10 cellular contexts compared by ENCODE assay signal in genomic region chr22:28112548-28113043, GRCh38.
A peak's percentile ranks its signal among the peaks of the same experiment; 100 is the strongest.
DNase-seq lines count a peak whose midpoint lies in the region; ATAC-seq, FAIRE-seq and TF ChIP-seq lines count a peak whose summit lies in the region.
"Had no signal": no experiment of that assay in that cellular context is flagged by ENCODE, and none has a peak within 500 bp of the region (broad histone marks: within the 10 kb centered on the region; RNA-seq: fewer than 3 reads in every experiment).

No MANE protein-coding gene starts in this region.

- peaks cover 5% of the 10 kb centered on the region for H3K27me3 Mint-ChIP-seq in nephron progenitor cell (ENCODE audit: low read depth, poor library complexity)
- H3K27me3 Mint-ChIP-seq: naive B cell had no signal

- peak; percentile 43 for TF ChIP-seq CTCF in GM06990 (IDR thresholded peaks at IDR 0.05; ENCODE audit: insufficient read depth, low read length, poor library complexity, severe bottlenecking)
- peak; percentile 38 to 42 for TF ChIP-seq CTCF in endothelial cell of umbilical vein (IDR thresholded peaks at IDR 0.05; ENCODE audit: extremely low read depth in 1 of 2, insufficient read depth in 1 of 2, low read depth in 1 of 2, low read length in 2 of 2)
- no peak for TF ChIP-seq CTCF in nephron progenitor cell (IDR thresholded peaks at IDR 0.05)

- no peak overlapping the region for H2AFZ ChIP-seq in endothelial cell of umbilical vein (ENCODE audit: low read depth, low read length)

- H3K79me2 ChIP-seq in endothelial cell of umbilical vein (ENCODE audit: control insufficient read depth, insufficient read depth, low read length): no peaks in the 10 kb centered on the region

- no peak overlapping the region for H3K4me3 Mint-ChIP-seq in nephron progenitor cell
- H3K4me3 Mint-ChIP-seq: naive B cell had no signal

- H3K9me3 ChIP-seq in endothelial cell of umbilical vein (replicated peaks; ENCODE audit: control insufficient read depth, insufficient read depth, low read length): no peaks in the 10 kb centered on the region
- H3K9me3 ChIP-seq: SJSA1 had no signal

- H3K9me1 ChIP-seq in endothelial cell of umbilical vein (replicated peaks; ENCODE audit: control insufficient read depth, extremely low read depth, insufficient read depth, low read length): no peaks in the 10 kb centered on the region

- POLR2A ChIA-PET in endothelial cell of umbilical vein (lab: Charles Lee): no interaction called here

- no peak overlapping the region for H3K4me2 ChIP-seq in endothelial cell of umbilical vein (ENCODE audit: insufficient read depth, low read length)

- H3K27me3 ChIP-seq in GM06990 (replicated peaks; ENCODE audit: control insufficient read depth, insufficient read depth, low read length) (no peaks in the 10 kb centered on the region; the same call in 1 of the 2 replicates), endothelial cell of umbilical vein (ENCODE audit: control insufficient read depth in 2 of 2, insufficient read depth in 2 of 2, low read length in 2 of 2) (no peaks in the 10 kb centered on the region)
- H3K27me3 ChIP-seq: SJSA1 had no signal

- FAIRE-seq in endothelial cell of umbilical vein (lab: Jason Lieb, UNC): no peak

- H3K27ac Mint-ChIP-seq in nephron progenitor cell: peak overlapping the region; percentile 73
- H3K27ac Mint-ChIP-seq: naive B cell had no signal

- ATAC-seq in GM21381 (IDR thresholded peaks at IDR 0.05; ENCODE audit: unreplicated experiment) (no peak), HG03439 (IDR thresholded peaks at IDR 0.05; ENCODE audit: unreplicated experiment) (no peak)

- H3K4me3 ChIP-seq in GM06990 (replicated peaks; ENCODE audit: low read depth, low read length): no peak overlapping the region
- no peak overlapping the region for H3K4me3 ChIP-seq in endothelial cell of umbilical vein (replicated peaks in 1 of 3; ENCODE audit: insufficient read depth in 1 of 3, low read depth in 1 of 3, low read length in 3 of 3)
- H3K4me3 ChIP-seq: SJSA1 had no signal

- peaks cover 2% of the 10 kb centered on the region for H3K36me3 Mint-ChIP-seq in nephron progenitor cell (ENCODE audit: low read depth)
- H3K36me3 Mint-ChIP-seq: naive B cell had no signal

- H3K27ac ChIP-seq in endothelial cell of umbilical vein (ENCODE audit: insufficient read depth, low read depth, low read length): no peak overlapping the region
- H3K27ac ChIP-seq: SJSA1 had no signal

- peaks cover 27% of the 10 kb centered on the region for H3K4me1 Mint-ChIP-seq in nephron progenitor cell
- H3K4me1 Mint-ChIP-seq: naive B cell had no signal

- no peaks in the 10 kb centered on the region for H3K4me1 ChIP-seq in endothelial cell of umbilical vein (ENCODE audit: control insufficient read depth, extremely low read depth, insufficient read depth, low read length)

- H3K9me3 Mint-ChIP-seq in nephron progenitor cell: no peaks in the 10 kb centered on the region
- H3K9me3 Mint-ChIP-seq: naive B cell had no signal

- no peaks in the 10 kb centered on the region for H3K36me3 ChIP-seq in GM06990 (ENCODE audit: control insufficient read depth, insufficient read depth, low read length)
- H3K36me3 ChIP-seq in endothelial cell of umbilical vein (ENCODE audit: control insufficient read depth in 2 of 2, extremely low read depth in 1 of 2, insufficient read depth in 2 of 2, low read length in 2 of 2): no peaks in the 10 kb centered on the region
- H3K36me3 ChIP-seq: SJSA1 had no signal

- H4K20me1 ChIP-seq in endothelial cell of umbilical vein (replicated peaks; ENCODE audit: control insufficient read depth, extremely low read depth, insufficient read depth, low read length): no peaks in the 10 kb centered on the region

- CTCF ChIA-PET in endothelial cell of umbilical vein (lab: Charles Lee): interaction anchor here (0.6 to 4.9 kb wide), 24 partner anchors 10 to 488 kb away, joined by 3 to 27 read pairs (median 4); no protein-coding TSS in a partner anchor

- dilution Hi-C loops in endothelial cell of umbilical vein (cut with MboI; ENCODE audit: extremely low pct_ligation_motif_present, low sequenced_read_pairs): no loop called here

- no peak for TF ChIP-seq POLR2A in endothelial cell of umbilical vein (IDR thresholded peaks at IDR 0.05; ENCODE audit: low read depth, low read length)

- intact Hi-C loops in endothelial cell of umbilical vein (cut with micrococcal nuclease): loop anchor here (10.0 kb wide), 1 partner anchor 88 kb away; no protein-coding TSS in a partner anchor

- H3K9ac ChIP-seq in endothelial cell of umbilical vein (replicated peaks; ENCODE audit: extremely low read depth, insufficient read depth, low read length): no peak overlapping the region

- no peak for DNase-seq in GM06990 (ENCODE audit: extremely low read depth, insufficient read length)
- peak; percentile 97 for DNase-seq in NCI-H82 (lab: John Stamatoyannopoulos, UW)
- peak; percentile 31 for DNase-seq in endothelial cell of umbilical vein (ENCODE audit: low read depth, low spot score)
- peak; percentile 7 for DNase-seq in nephron progenitor cell
- DNase-seq in activated gamma-delta T cell treated with Interleukin-2 at 50 U/mL for 16 hours: no peak
- DNase-seq in NCI-H1048 (lab: John Stamatoyannopoulos, UW): no peak
- DNase-seq: naive B cell had no signal

- no TSS peak for BruUV-seq in endothelial cell of umbilical vein (replicated peaks; lab: Mats Ljungman, UMichigan)

TF ChIP-seq in endothelial cell of umbilical vein, 7 proteins besides CTCF, POLR2A, EP300 and RAD21:
- TF ChIP-seq MYC (IDR thresholded peaks at IDR 0.05; ENCODE audit: low read depth, low read length) (no peak), JUN (IDR thresholded peaks at IDR 0.05; ENCODE audit: borderline replicate concordance, insufficient read depth, insufficient read length, low read depth) (no peak), MAX (IDR thresholded peaks at IDR 0.05; ENCODE audit: insufficient read depth, insufficient read length) (no peak)

Comparison
In these comparisons a context has a peak if more than half of its experiments do, and no peak if none do; other contexts are left out.
1. DNase-seq: peak in NCI-H82 (single experiment), endothelial cell of umbilical vein (single experiment) and nephron progenitor cell (single experiment); none in GM06990 (single experiment), activated gamma-delta T cell treated with Interleukin-2 at 50 U/mL for 16 hours (single experiment) and NCI-H1048 (single experiment).